In genomic region chr3:28348286-28348636, GRCh38 we compare ENCODE assay signal across 8 cellular contexts. TPM values are rescaled to one million over a fixed set of nuclear protein-coding genes. Genes with fewer than 3 reads are reported as not detected.
DNase-seq lines count a peak whose midpoint lies in the region; ATAC-seq and TF ChIP-seq lines count a peak whose summit lies in the region.

No MANE protein-coding gene starts in this region.

- H3K79me2 ChIP-seq in PC-3 (ENCODE audit: low read length), result peaks cover 61% of the 10 kb centered on the region

- peaks cover 58% of the 10 kb centered on the region for H3K4me1 Mint-ChIP-seq in activated CD4-positive, alpha-beta T cell treated with anti-CD3 and anti-CD28 coated beads, Interleukin-2, amount 10 ng/mL, durations not matched to agents 7 days and 5 days
- H3K4me1 Mint-ChIP-seq in nephron, result peaks cover 46% of the 10 kb centered on the region

- ATAC-seq in PC-3 (peak; percentile 71), GM18505 (IDR thresholded peaks at IDR 0.05; ENCODE audit: unreplicated experiment) (no peak), HG03439 (IDR thresholded peaks at IDR 0.05; ENCODE audit: unreplicated experiment) (no peak)

- no peak for TF ChIP-seq POLR2A in GM18505 (IDR thresholded peaks at IDR 0.05; ENCODE audit: borderline replicate concordance, extremely low read depth, insufficient read depth, insufficient read length)

- H3K4me1 ChIP-seq in PC-3 (ENCODE audit: insufficient read depth, low read length), result peaks cover 34% of the 10 kb centered on the region

- H3F3A ChIP-seq in PC-3 (ENCODE audit: low read length, unreplicated experiment), result no peaks in the 10 kb centered on the region

- peak overlapping the region; percentile 89 for H3K9ac ChIP-seq in PC-3 (ENCODE audit: low read length)

- H3K4me3 ChIP-seq in PC-3 (ENCODE audit: low read length) (peak overlapping the region; percentile 85), epithelial cell of proximal tubule (ENCODE audit: low read depth, low read length) (peak overlapping the region; percentile 82)

- peaks cover 7% of the 10 kb centered on the region for H3K9me3 Mint-ChIP-seq in activated CD4-positive, alpha-beta T cell treated with anti-CD3 and anti-CD28 coated beads, Interleukin-2, amount 10 ng/mL, durations not matched to agents 7 days and 5 days
- peaks cover 17% of the 10 kb centered on the region for H3K9me3 Mint-ChIP-seq in nephron

- intact Hi-C loops in PC-3 (cut with micrococcal nuclease), result no loop called here

- no peaks in the 10 kb centered on the region for H3K27me3 Mint-ChIP-seq in activated CD4-positive, alpha-beta T cell treated with anti-CD3 and anti-CD28 coated beads, Interleukin-2, amount 10 ng/mL, durations not matched to agents 7 days and 5 days
- H3K27me3 Mint-ChIP-seq in nephron (ENCODE audit: low read depth), result no peaks in the 10 kb centered on the region

- H3K4me3 Mint-ChIP-seq in activated CD4-positive, alpha-beta T cell treated with anti-CD3 and anti-CD28 coated beads, Interleukin-2, amount 10 ng/mL, durations not matched to agents 7 days and 5 days, result peak overlapping the region; percentile 93
- peak overlapping the region; percentile 93 to 98 (median 94) for H3K4me3 Mint-ChIP-seq in nephron

- TF ChIP-seq CTCF in PC-3 (conservative IDR thresholded peaks at IDR 0.05; ENCODE audit: low read depth, low read length) (no peak), epithelial cell of proximal tubule (conservative IDR thresholded peaks at IDR 0.05; ENCODE audit: low read depth, low read length) (no peak), nephron (IDR thresholded peaks at IDR 0.05; ENCODE audit: unreplicated experiment in 3 of 3) (no peak)

- no peaks in the 10 kb centered on the region for H3K9me2 ChIP-seq in PC-3 (replicated peaks; ENCODE audit: low read length)

- no peak for DNase-seq in activated CD4-positive, alpha-beta T cell treated with anti-CD3 and anti-CD28 coated beads, Interleukin-2, amount 10 ng/mL, durations not matched to agents 7 days and 5 days
- no peak for DNase-seq in activated CD4-positive, alpha-beta T cell treated with anti-CD3 and anti-CD28 coated beads for 48 hours
- DNase-seq in PC-3, result no peak
- no peak for DNase-seq in epithelial cell of proximal tubule (ENCODE audit: low read depth)
- no peak for DNase-seq in NOMO-1 treated with DMSO at 0.1 percent for 48 hours (lab: John Stamatoyannopoulos, UW; ENCODE audit: unreplicated experiment)

- CTCF ChIA-PET in activated CD4-positive, alpha-beta T cell treated with anti-CD3 and anti-CD28 coated beads, Interleukin-2, amount 10 ng/mL, durations not matched to agents 7 days and 5 days (lab: Charles Lee), result interaction anchor here (1.0 to 2.9 kb wide), 6 partner anchors 9 to 942 kb away, joined by 3 to 12 read pairs (median 4); no protein-coding TSS in a partner anchor
- CTCF ChIA-PET in PC-3 (lab: Charles Lee), result no interaction called here

- peak overlapping the region; percentile 99 for H3K27ac Mint-ChIP-seq in activated CD4-positive, alpha-beta T cell treated with anti-CD3 and anti-CD28 coated beads, Interleukin-2, amount 10 ng/mL, durations not matched to agents 7 days and 5 days
- peak overlapping the region; percentile 98 to 99 (median 99) for H3K27ac Mint-ChIP-seq in nephron

- peak overlapping the region; percentile 84 for H3K27ac ChIP-seq in PC-3 (ENCODE audit: low read length)

- no peaks in the 10 kb centered on the region for H3K9me3 ChIP-seq in PC-3 (ENCODE audit: low read length)

- TSS peak; percentile 45 for BruUV-seq in PC-3 (replicated peaks; lab: Mats Ljungman, UMichigan)

- POLR2A ChIA-PET in activated CD4-positive, alpha-beta T cell treated with anti-CD3 and anti-CD28 coated beads, Interleukin-2, amount 10 ng/mL, durations not matched to agents 7 days and 5 days (lab: Charles Lee), result interaction anchor here (1.6 kb wide), 1 partner anchor 13 kb away, joined by 5 read pairs; no protein-coding TSS in a partner anchor
- POLR2A ChIA-PET in PC-3 (lab: Charles Lee; ENCODE audit: unreplicated experiment), result no interaction called here

- H4K20me1 ChIP-seq in PC-3 (ENCODE audit: low read length), result peaks cover 19% of the 10 kb centered on the region

- H3K27me3 ChIP-seq in PC-3 (ENCODE audit: low read length), result no peaks in the 10 kb centered on the region

- H3K4me2 ChIP-seq in PC-3 (ENCODE audit: low read length), result peak overlapping the region; percentile 88

- peaks cover 36% of the 10 kb centered on the region for H3K36me3 Mint-ChIP-seq in activated CD4-positive, alpha-beta T cell treated with anti-CD3 and anti-CD28 coated beads, Interleukin-2, amount 10 ng/mL, durations not matched to agents 7 days and 5 days (ENCODE audit: low read depth)
- peaks cover 14% of the 10 kb centered on the region for H3K36me3 Mint-ChIP-seq in nephron (ENCODE audit: low read depth)

- no peaks in the 10 kb centered on the region for H3K36me3 ChIP-seq in PC-3 (ENCODE audit: low read depth, low read length)

- peak overlapping the region; percentile 91 for H2AFZ ChIP-seq in PC-3 (ENCODE audit: low read length)

RNA-seq across cellular contexts. Expression of gene ZCWPW2, which starts 0.3 kb away (rescaled TPM):
- under 1 TPM; 0.37 to 0.50 TPM for total RNA-seq in activated CD4-positive, alpha-beta T cell treated with anti-CD3 and anti-CD28 coated beads, Interleukin-2, amount 10 ng/mL, durations not matched to agents 7 days and 5 days
- not detected in 2 replicates for total RNA-seq in PC-3 (2014; rRNA removed)
- 0.58 TPM in 1 of 2 replicates, not detected in the other for total RNA-seq in epithelial cell of proximal tubule

RNA-seq across cellular contexts. Expression of gene AZI2, which starts 0.4 kb away (rescaled TPM):
- total RNA-seq in activated CD4-positive, alpha-beta T cell treated with anti-CD3 and anti-CD28 coated beads, Interleukin-2, amount 10 ng/mL, durations not matched to agents 7 days and 5 days, result 10 to 100 TPM; 53.5 to 68.8 TPM
- total RNA-seq in PC-3 (2014; rRNA removed) (36.3 and 40.4 TPM in 2 replicates), epithelial cell of proximal tubule (17.5 and 20.8 TPM in 2 replicates)
